Comparison of ENCODE assay signal across 25 cellular contexts in genomic region chr11:102284008-102284407, GRCh38. TPM values are rescaled to one million over a fixed set of nuclear protein-coding genes. Genes with fewer than 3 reads are reported as not detected.
"Had no signal": no experiment of that assay in that cellular context is flagged by ENCODE, and none has a peak within 500 bp of the region (broad histone marks: within the 10 kb centered on the region; RNA-seq: fewer than 3 reads in every experiment).

No MANE protein-coding gene starts in this region.

- H3K4me1 ChIP-seq: prostate gland had no signal

- H3K4me3 Mint-ChIP-seq: mesothelial cell of epicardium; naive thymus-derived CD4-positive, alpha-beta T cell; natural killer cell treated with Interleukin-12 subunit alpha and Interleukin-12 subunit beta and Interleukin-15 and Interleukin-18, amount 100 ng/mL, for 72 hours; stimulated activated naive B cell treated with anti-CD40 and anti-IgM and Interleukin-4, amounts not matched to agents 10 μg/mL and 1 μg/mL and 100 μg/mL, for 72 hours had no signal

- H3K4me2 ChIP-seq: hepatocyte, smooth muscle cell had no signal

- ATAC-seq: naive thymus-derived CD4-positive, alpha-beta T cell; natural killer cell treated with Interleukin-12 subunit alpha and Interleukin-12 subunit beta and Interleukin-15 and Interleukin-18, amount 100 ng/mL, for 72 hours; pancreas; right cardiac atrium; stimulated activated naive B cell treated with anti-CD40 and anti-IgM and Interleukin-4, amounts not matched to agents 10 μg/mL and 1 μg/mL and 100 μg/mL, for 72 hours; stimulated activated naive CD8-positive, alpha-beta T cell treated with anti-CD3 and anti-CD28 coated beads, Interleukin-15, Interleukin-2, amounts not matched to agents 100 U/mL and 50 U/mL, for 24 hours had no signal

- H3K4me3 ChIP-seq: hepatocyte, left ventricle myocardium inferior, lung, pancreas, prostate gland, sigmoid colon, smooth muscle cell, stomach, thoracic aorta, tibial artery, upper lobe of left lung, vagina had no signal

- H3K36me3 Mint-ChIP-seq: mesothelial cell of epicardium; naive thymus-derived CD4-positive, alpha-beta T cell; natural killer cell treated with Interleukin-12 subunit alpha and Interleukin-12 subunit beta and Interleukin-15 and Interleukin-18, amount 100 ng/mL, for 72 hours; stimulated activated naive B cell treated with anti-CD40 and anti-IgM and Interleukin-4, amounts not matched to agents 10 μg/mL and 1 μg/mL and 100 μg/mL, for 72 hours had no signal

- H3K79me2 ChIP-seq: hepatocyte had no signal

- H3K27ac ChIP-seq: hepatocyte, left ventricle myocardium inferior, pancreas, prostate gland, sigmoid colon, stomach, upper lobe of left lung, vagina had no signal

- DNase-seq: islet precursor cell; left ventricle myocardium inferior; mesendoderm; naive thymus-derived CD4-positive, alpha-beta T cell; pancreas; posterior cingulate gyrus; retina; right cardiac atrium; sigmoid colon; stimulated activated CD4-positive, alpha-beta T cell treated with anti-CD3 and anti-CD28 coated beads, Interleukin-1b, Interleukin-23, amount 100 ng/mL, for 48 hours; stimulated activated CD4-positive, alpha-beta T cell treated with anti-CD3 and anti-CD28 coated beads, Interleukin-2, amount 100 ng/mL, for 48 hours; stimulated activated naive B cell treated with anti-CD40 and anti-IgM and Interleukin-4, amounts not matched to agents 10 μg/mL and 1 μg/mL and 100 μg/mL, for 72 hours; stimulated activated naive CD8-positive, alpha-beta T cell treated with anti-CD3 and anti-CD28 coated beads, Interleukin-15, Interleukin-2, amounts not matched to agents 100 U/mL and 50 U/mL, for 24 hours; stomach; tibial artery; upper lobe of left lung had no signal

- H3K27ac Mint-ChIP-seq: mesothelial cell of epicardium; naive thymus-derived CD4-positive, alpha-beta T cell; natural killer cell treated with Interleukin-12 subunit alpha and Interleukin-12 subunit beta and Interleukin-15 and Interleukin-18, amount 100 ng/mL, for 72 hours; stimulated activated naive B cell treated with anti-CD40 and anti-IgM and Interleukin-4, amounts not matched to agents 10 μg/mL and 1 μg/mL and 100 μg/mL, for 72 hours had no signal

- H3K36me3 ChIP-seq: left ventricle myocardium inferior, pancreas, prostate gland, sigmoid colon, stomach, thoracic aorta, tibial artery, upper lobe of left lung, vagina had no signal

- H3K9me3 ChIP-seq: left ventricle myocardium inferior, pancreas, prostate gland, sigmoid colon, stomach, thoracic aorta, tibial artery, upper lobe of left lung, vagina had no signal

- H3K9me3 Mint-ChIP-seq: mesothelial cell of epicardium; naive thymus-derived CD4-positive, alpha-beta T cell; natural killer cell treated with Interleukin-12 subunit alpha and Interleukin-12 subunit beta and Interleukin-15 and Interleukin-18, amount 100 ng/mL, for 72 hours; stimulated activated naive B cell treated with anti-CD40 and anti-IgM and Interleukin-4, amounts not matched to agents 10 μg/mL and 1 μg/mL and 100 μg/mL, for 72 hours had no signal

- H3K27me3 ChIP-seq: hepatocyte, pancreas, sigmoid colon, stomach, tibial artery, upper lobe of left lung, vagina had no signal

- H2AFZ ChIP-seq: hepatocyte had no signal

RNA-seq across cellular contexts. Expression of gene BIRC3, which starts 33.3 kb away (rescaled TPM):
- polyA plus RNA-seq: neural cell had no signal
